8 cellular contexts compared by ENCODE assay signal in genomic region chr1:162633327-162633762, GRCh38. TPM values are rescaled to one million over a fixed set of nuclear protein-coding genes. Genes with fewer than 3 reads are reported as not detected.
DNase-seq lines count a peak whose midpoint lies in the region; ATAC-seq, FAIRE-seq and TF ChIP-seq lines count a peak whose summit lies in the region.

No MANE protein-coding gene starts in this region.

- H3K36me3 ChIP-seq in GM12878 (ENCODE audit: control insufficient read depth in 2 of 2, insufficient read depth in 2 of 2, low read length in 1 of 2) (no peaks in the 10 kb centered on the region), muscle layer of colon (ENCODE audit: insufficient read depth, low read length) (no peaks in the 10 kb centered on the region)

- peak overlapping the region; percentile 70 for H3K4me2 ChIP-seq in GM12878 (ENCODE audit: control insufficient read depth, insufficient read depth)

- no TSS peak for BruUV-seq in GM12878 (replicated peaks; lab: Mats Ljungman, UMichigan)

- no peaks in the 10 kb centered on the region for H3K9me3 Mint-ChIP-seq in HFFc6

- peak overlapping the region; percentile 78 for H2AFZ ChIP-seq in GM12878 (ENCODE audit: control insufficient read depth, low read depth, low read length)

- WGBS in GM12878 (ENCODE audit: insufficient coverage, insufficient replicate concordance, low lambda C conversion rate, missing lambda C conversion rate): 26% methylated on average over 7 of the region's 7 CpGs

- H3K4me3 Mint-ChIP-seq in HFFc6: peak overlapping the region; percentile 93

- CTCF ChIA-PET in GM12878 (lab: Yijun Ruan, JAX): interaction anchor here (0.5 to 9.3 kb wide), 12 partner anchors 10 to 1507 kb away, joined by 3 to 79 read pairs (median 4); no protein-coding TSS in a partner anchor

- H4K20me1 ChIP-seq in GM12878 (ENCODE audit: control insufficient read depth, insufficient read depth): no peaks in the 10 kb centered on the region

- TF ChIP-seq EP300 in GM12878 (IDR thresholded peaks at IDR 0.05; ENCODE audit: borderline replicate concordance in 1 of 2, control insufficient read depth in 1 of 2, low read depth in 2 of 2, low read length in 2 of 2): peak in 1 of 2 experiments; percentile 54; a peak in 1 of 4 replicates

- peak; percentile 57 for FAIRE-seq in GM12878 (lab: Jason Lieb, UNC)

- TF ChIP-seq CTCF in HFFc6 (IDR thresholded peaks at IDR 0.05) (peak; percentile 48), GM12878 (IDR thresholded peaks at IDR 0.05 in 2 of 3, conservative IDR thresholded peaks at IDR 0.05 in 1 of 3; ENCODE audit: control insufficient read depth in 2 of 3, extremely low read depth in 1 of 3, insufficient read depth in 1 of 3, low read depth in 3 of 3, low read length in 3 of 3) (no peak)

- H3K4me3 ChIP-seq in GM12878 (peak overlapping the region; percentile 23; the same call in 1 of the 2 replicates), muscle layer of colon (ENCODE audit: low read depth in 1 of 2, low read length in 2 of 2) (peak overlapping the region; percentile 70 to 71)

- peak overlapping the region; percentile 88 for H3K27ac Mint-ChIP-seq in HFFc6

- H3K4me1 ChIP-seq in GM12878 (ENCODE audit: control insufficient read depth, insufficient read depth, low read length) (peaks cover 32% of the 10 kb centered on the region), muscle layer of colon (ENCODE audit: insufficient read depth, low read length) (peaks cover 36% of the 10 kb centered on the region)

- SMC1A ChIA-PET in GM12878 (lab: Charles Lee; ENCODE audit: uncharacterized antibody, unreplicated experiment): interaction anchor here (0.6 to 9.1 kb wide), 15 partner anchors 9 to 126 kb away, joined by 3 to 80 read pairs (median 6); no protein-coding TSS in a partner anchor

- H3K9ac ChIP-seq in GM12878 (ENCODE audit: control insufficient read depth, insufficient read depth, low read length) (peak overlapping the region; percentile 58; the same call in 1 of the 2 replicates), muscle layer of colon (ENCODE audit: low read length) (peak overlapping the region; percentile 62)

- no peaks in the 10 kb centered on the region for H3K27me3 ChIP-seq in GM12878 (replicated peaks in 1 of 2; ENCODE audit: control insufficient read depth in 2 of 2, insufficient read depth in 2 of 2, low read length in 1 of 2)
- no peaks in the 10 kb centered on the region for H3K27me3 ChIP-seq in muscle layer of colon (ENCODE audit: control insufficient read depth in 1 of 2, insufficient read depth in 2 of 2, low read length in 2 of 2)

- peaks cover 63% of the 10 kb centered on the region for H3K4me1 Mint-ChIP-seq in HFFc6 (ENCODE audit: low read depth)

- POLR2A ChIA-PET in GM12878 (lab: Charles Lee): interaction anchor here (0.9 to 3.3 kb wide), 9 partner anchors 8 to 104 kb away, joined by 3 to 16 read pairs (median 4); no protein-coding TSS in a partner anchor

- peak; percentile 82 for ATAC-seq in GM12878

- H3K36me3 Mint-ChIP-seq in HFFc6 (ENCODE audit: low read depth): peaks cover 31% of the 10 kb centered on the region

- H3K9me3 ChIP-seq in GM12878 (replicated peaks; ENCODE audit: control insufficient read depth, insufficient read depth, low read length) (no peaks in the 10 kb centered on the region), muscle layer of colon (ENCODE audit: low read length) (no peaks in the 10 kb centered on the region)

- intact Hi-C loops in GM12878 (cut with micrococcal nuclease; ENCODE audit: unreplicated experiment): loop anchor here (5.0 kb wide), 1 partner anchor 689 kb away; the partner anchor contains the start of gene NUF2

- RAD21 ChIA-PET in GM12878 (lab: Charles Lee; ENCODE audit: unreplicated experiment): interaction anchor here (0.7 to 5.3 kb wide), 14 partner anchors 16 to 167 kb away, joined by 3 to 39 read pairs (median 5); no protein-coding TSS in a partner anchor

- TF ChIP-seq RAD21 in GM12878 (IDR thresholded peaks at IDR 0.05; ENCODE audit: insufficient read depth, low read depth, low read length): no peak

- H3K27me3 Mint-ChIP-seq in HFFc6 (ENCODE audit: insufficient read depth): no peaks in the 10 kb centered on the region; the same call in 1 of the 2 replicates

- DNase-seq in GM03348 (ENCODE audit: low spot score) (peak; percentile 44), HFFc6 (peak; percentile 44), GM12878 (ENCODE audit: low read depth, low spot score) (peak; percentile 64), iPS-NIHi11 (ENCODE audit: low spot score) (no peak), SIG-M5 (lab: John Stamatoyannopoulos, UW) (no peak)
- no peak for DNase-seq in activated CD4-positive, alpha-beta T cell treated with anti-CD3 and anti-CD28 coated beads, Interleukin-2, amount 50 U/mL, for 4 hours
- DNase-seq in activated CD4-positive, alpha-beta T cell treated with anti-CD3 and anti-CD28 coated beads for 48 hours: no peak

- H3K27ac ChIP-seq in GM12878 (ENCODE audit: control insufficient read depth, insufficient read depth) (peak overlapping the region; percentile 82), muscle layer of colon (ENCODE audit: low read depth, low read length) (peak overlapping the region; percentile 82)

- peaks cover 2% of the 10 kb centered on the region; the same call in 1 of the 2 replicates for H3K79me2 ChIP-seq in GM12878 (ENCODE audit: control insufficient read depth, insufficient read depth, low read length)

- in situ Hi-C loops in GM12878 (cut with MboI): no loop called here

- TF ChIP-seq POLR2A in GM12878 (IDR thresholded peaks at IDR 0.05; ENCODE audit: low read depth, low read length): no peak

TF ChIP-seq in GM12878, 131 proteins besides CTCF, POLR2A, EP300 and RAD21 (continues in another document):
- no peak for TF ChIP-seq CREM (IDR thresholded peaks at IDR 0.05; ENCODE audit: low read depth)
- TF ChIP-seq PML (IDR thresholded peaks at IDR 0.05; ENCODE audit: low read length): peak; percentile 43; the same call in 1 of the 2 replicates
- TF ChIP-seq ZNF622 (IDR thresholded peaks at IDR 0.05): no peak
- peak; percentile 34; the same call in 1 of the 2 replicates for TF ChIP-seq YY1 (IDR thresholded peaks at IDR 0.05; ENCODE audit: low read depth, low read length)
- TF ChIP-seq, protein P1, sequence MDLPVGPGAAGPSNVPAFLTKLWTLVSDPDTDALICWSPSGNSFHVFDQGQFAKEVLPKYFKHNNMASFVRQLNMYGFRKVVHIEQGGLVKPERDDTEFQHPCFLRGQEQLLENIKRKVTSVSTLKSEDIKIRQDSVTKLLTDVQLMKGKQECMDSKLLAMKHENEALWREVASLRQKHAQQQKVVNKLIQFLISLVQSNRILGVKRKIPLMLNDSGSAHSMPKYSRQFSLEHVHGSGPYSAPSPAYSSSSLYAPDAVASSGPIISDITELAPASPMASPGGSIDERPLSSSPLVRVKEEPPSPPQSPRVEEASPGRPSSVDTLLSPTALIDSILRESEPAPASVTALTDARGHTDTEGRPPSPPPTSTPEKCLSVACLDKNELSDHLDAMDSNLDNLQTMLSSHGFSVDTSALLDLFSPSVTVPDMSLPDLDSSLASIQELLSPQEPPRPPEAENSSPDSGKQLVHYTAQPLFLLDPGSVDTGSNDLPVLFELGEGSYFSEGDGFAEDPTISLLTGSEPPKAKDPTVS (IDR thresholded peaks at IDR 0.05; ENCODE audit: low read depth, low read length): no peak
- TF ChIP-seq NRF1 (conservative IDR thresholded peaks at IDR 0.05; ENCODE audit: low read depth, low read length): no peak
- no peak for TF ChIP-seq TBL1XR1 (IDR thresholded peaks at IDR 0.05; ENCODE audit: low read depth, low read length)
- peak; percentile 40; the same call in 1 of the 2 replicates for TF ChIP-seq BCL11A (IDR thresholded peaks at IDR 0.05; ENCODE audit: low read depth, low read length)
- TF ChIP-seq NFIC (IDR thresholded peaks at IDR 0.05; ENCODE audit: low read depth, low read length): peak; percentile 53; the same call in 1 of the 2 replicates
- no peak for TF ChIP-seq SMAD5 (IDR thresholded peaks at IDR 0.05; ENCODE audit: low read depth)
- TF ChIP-seq BHLHE40 (IDR thresholded peaks at IDR 0.05; ENCODE audit: borderline replicate concordance in 1 of 2, low read depth in 2 of 2, low read length in 1 of 2): 0 out of 4 replicates have a peak, but pooled peaks of 1 of the 2 experiments have one; percentile 6
- TF ChIP-seq IKZF2 (IDR thresholded peaks at IDR 0.05): peak in 1 of 2 experiments; percentile 62; a peak in 1 of 4 replicates
- no peak for TF ChIP-seq RB1 (IDR thresholded peaks at IDR 0.05; ENCODE audit: borderline replicate concordance)
- TF ChIP-seq MTA3 (IDR thresholded peaks at IDR 0.05; ENCODE audit: borderline replicate concordance, low read length): 0 out of 2 replicates have a peak, but pooled peaks have one; percentile 28

RNA-seq across cellular contexts. Expression of gene DDR2, which starts 1.1 kb away (rescaled TPM):
- total RNA-seq in HFFc6 (2021; fragmentation: NEBNext Ultra II Directional; extraction: Animal tissue kit (Norgen Biotek cat#: 25700)): 100 to 1,000 TPM; 154 to 218 (median 187) TPM
- total RNA-seq in GM12878 (2013; cell fraction: nucleolus; rRNA removed): 28.4 and 31.3 TPM in 2 replicates
- total RNA-seq in GM12878 (2014; rRNA removed) (6.6 and 7.4 TPM in 2 replicates), GM12878 (2014; rRNA removed; fragmentation: Illumina TruSeq; extraction: Trizol) (4.8 and 5.1 TPM in 2 replicates), GM12878 (2021) (8.4 and 8.8 TPM in 2 replicates)
- polyA plus RNA-seq in GM12878 (2011; ENCODE audit: low read depth): 1.6 TPM
- polyA plus RNA-seq in GM12878 (2011; rRNA removed) (4.9 and 6.2 TPM in 2 replicates), GM12878 (2014; fragmentation: Illumina TruSeq; extraction: Trizol) (5.8 and 6.4 TPM in 2 replicates), GM12878 (2014; fragmentation: Nextera tagmentation; extraction: Ambion mirVana) (1 to 10 TPM; 1.9 to 2.8 TPM), GM12878 (2014; rRNA removed) (3.6 and 5.7 TPM in 2 replicates), GM12878 (2016; fragmentation: Nextera tagmentation; extraction: Ambion mirVana) (1 to 10 TPM; 5.2 to 6.3 TPM)
- polyA plus RNA-seq in GM12878 (2011; cell fraction: cytosol; rRNA removed): 5.5 and 5.7 TPM in 2 replicates
- polyA plus RNA-seq in GM12878 (2011; cell fraction: nucleus; rRNA removed): 7.8 and 10.1 TPM in 2 replicates
- 1.8 and 2.0 TPM in 2 replicates for polyA plus RNA-seq in GM12878 (2012)
- 17.0 and 18.2 TPM in 2 replicates for polyA minus RNA-seq in GM12878 (2011; rRNA and poly(A)+ RNA removed)
- 3.1 and 3.6 TPM in 2 replicates for polyA minus RNA-seq in GM12878 (2011; cell fraction: cytosol; rRNA and poly(A)+ RNA removed)
- 7.4 and 13.5 TPM in 2 replicates for polyA minus RNA-seq in GM12878 (2011; cell fraction: nucleus; rRNA and poly(A)+ RNA removed)

Comparison
In these comparisons a context has a peak if more than half of its experiments do, and no peak if none do; other contexts are left out.
1. DNase-seq: peak in GM03348 (single experiment), HFFc6 (single experiment) and GM12878 (single experiment); none in activated CD4-positive, alpha-beta T cell treated with anti-CD3 and anti-CD28 coated beads, Interleukin-2, amount 50 U/mL, for 4 hours (0 of 2), iPS-NIHi11 (single experiment), SIG-M5 (single experiment) and activated CD4-positive, alpha-beta T cell treated with anti-CD3 and anti-CD28 coated beads for 48 hours (single experiment).
2. RNA of gene DDR2, which starts 1.1 kb away (total RNA-seq): 154 to 218 TPM in HFFc6; 4.8 to 31.3 TPM in GM12878; every median in the first group is over 4 times any median in the second.